8 cellular contexts compared by ENCODE assay signal in genomic region chr1:150621497-150622113, GRCh38. TPM values are rescaled to one million over a fixed set of nuclear protein-coding genes. Genes with fewer than 3 reads are reported as not detected.
DNase-seq lines count a peak whose midpoint lies in the region; ATAC-seq, FAIRE-seq and TF ChIP-seq lines count a peak whose summit lies in the region.
"Had no signal": no experiment of that assay in that cellular context is flagged by ENCODE, and none has a peak within 500 bp of the region (broad histone marks: within the 10 kb centered on the region; RNA-seq: fewer than 3 reads in every experiment).

No MANE protein-coding gene starts in this region.

- H3K9ac ChIP-seq in neural progenitor cell: no peak overlapping the region

- H3K36me3 Mint-ChIP-seq in activated CD8-positive, alpha-beta memory T cell treated with anti-CD3 and anti-CD28 coated beads, Interleukin-2, amount 10 ng/mL, durations not matched to agents 7 days and 5 days: peaks cover 66% of the 10 kb centered on the region
- peaks cover 44% of the 10 kb centered on the region for H3K36me3 Mint-ChIP-seq in neural progenitor cell

- no peak overlapping the region for H3K4me2 ChIP-seq in neural progenitor cell

- H3K4me3 ChIP-seq in GM06990 (replicated peaks; ENCODE audit: low read depth, low read length): no peak overlapping the region; the same call in 1 of the 2 replicates
- H3K4me3 ChIP-seq in neural progenitor cell: no peak overlapping the region

- peak; percentile 50 for ATAC-seq in activated CD8-positive, alpha-beta memory T cell treated with anti-CD3 and anti-CD28 coated beads, Interleukin-2, amount 10 ng/mL, durations not matched to agents 7 days and 5 days
- no peak for ATAC-seq in GM21723 (IDR thresholded peaks at IDR 0.05; ENCODE audit: unreplicated experiment)

- peak; percentile 35 for DNase-seq in GM06990 (ENCODE audit: extremely low read depth, insufficient read length)
- DNase-seq in NCI-H1694 (lab: John Stamatoyannopoulos, UW): peak; percentile 57
- DNase-seq in activated CD8-positive, alpha-beta memory T cell treated with anti-CD3 and anti-CD28 coated beads, Interleukin-2, amount 10 ng/mL, durations not matched to agents 7 days and 5 days: peak; percentile 74
- no peak for DNase-seq in epithelial cell of prostate (ENCODE audit: low read depth, low spot score)
- peak; percentile 63 for DNase-seq in neural progenitor cell (ENCODE audit: low spot score)
- DNase-seq in urothelium cell line (ENCODE audit: low spot score): peak; percentile 23

- H4K20me1 ChIP-seq in neural progenitor cell (ENCODE audit: low read depth): peaks cover 4% of the 10 kb centered on the region

- H3K4me1 ChIP-seq in neural progenitor cell: no peaks in the 10 kb centered on the region

- peak overlapping the region; percentile 52 for H3K27ac Mint-ChIP-seq in activated CD8-positive, alpha-beta memory T cell treated with anti-CD3 and anti-CD28 coated beads, Interleukin-2, amount 10 ng/mL, durations not matched to agents 7 days and 5 days
- H3K27ac Mint-ChIP-seq in neural progenitor cell: no peak overlapping the region

- no peaks in the 10 kb centered on the region for H3K9me3 Mint-ChIP-seq in activated CD8-positive, alpha-beta memory T cell treated with anti-CD3 and anti-CD28 coated beads, Interleukin-2, amount 10 ng/mL, durations not matched to agents 7 days and 5 days (ENCODE audit: low read depth)
- no peaks in the 10 kb centered on the region for H3K9me3 Mint-ChIP-seq in neural progenitor cell

- peaks cover 7% of the 10 kb centered on the region for H3K79me2 ChIP-seq in neural progenitor cell (ENCODE audit: low read depth)

- H3K27ac ChIP-seq in epithelial cell of prostate (peak overlapping the region; percentile 91), neural progenitor cell (peak overlapping the region; percentile 61)

- H3K36me3 ChIP-seq in GM06990 (ENCODE audit: control insufficient read depth, insufficient read depth, low read length): peaks cover 32% of the 10 kb centered on the region
- peaks cover under 1% of the 10 kb centered on the region for H3K36me3 ChIP-seq in neural progenitor cell

- H3K27me3 ChIP-seq in GM06990 (replicated peaks; ENCODE audit: control insufficient read depth, insufficient read depth, low read length) (no peaks in the 10 kb centered on the region), neural progenitor cell (no peaks in the 10 kb centered on the region)

- H3K4me1 Mint-ChIP-seq in activated CD8-positive, alpha-beta memory T cell treated with anti-CD3 and anti-CD28 coated beads, Interleukin-2, amount 10 ng/mL, durations not matched to agents 7 days and 5 days: peaks cover 74% of the 10 kb centered on the region
- H3K4me1 Mint-ChIP-seq in neural progenitor cell: no peaks in the 10 kb centered on the region

- H3F3A ChIP-seq in neural progenitor cell (ENCODE audit: low read depth): peaks cover 33% of the 10 kb centered on the region

- TF ChIP-seq CTCF in GM06990 (IDR thresholded peaks at IDR 0.05; ENCODE audit: insufficient read depth, low read length, poor library complexity, severe bottlenecking) (peak; percentile 73), neural progenitor cell (IDR thresholded peaks at IDR 0.05) (peak; percentile 82)

- no peak for FAIRE-seq in urothelium cell line (lab: Jason Lieb, UNC)
- FAIRE-seq: endometrium had no signal

- no peaks in the 10 kb centered on the region for H3K9me3 ChIP-seq in neural progenitor cell (ENCODE audit: low read depth)

- CTCF ChIA-PET in activated CD8-positive, alpha-beta memory T cell treated with anti-CD3 and anti-CD28 coated beads, Interleukin-2, amount 10 ng/mL, durations not matched to agents 7 days and 5 days (lab: Charles Lee): interaction anchor here (0.7 to 19.0 kb wide), 11 partner anchors 7 to 366 kb away, joined by 3 to 297 read pairs (median 7); partner anchors contain the start of genes ADAMTSL4, ENSA, GOLPH3L and MCL1

- no peak overlapping the region for H2AFZ ChIP-seq in neural progenitor cell (replicated peaks)

- no peak overlapping the region for H3K4me3 Mint-ChIP-seq in activated CD8-positive, alpha-beta memory T cell treated with anti-CD3 and anti-CD28 coated beads, Interleukin-2, amount 10 ng/mL, durations not matched to agents 7 days and 5 days
- no peak overlapping the region for H3K4me3 Mint-ChIP-seq in neural progenitor cell

- no peaks in the 10 kb centered on the region for H3K27me3 Mint-ChIP-seq in activated CD8-positive, alpha-beta memory T cell treated with anti-CD3 and anti-CD28 coated beads, Interleukin-2, amount 10 ng/mL, durations not matched to agents 7 days and 5 days
- H3K27me3 Mint-ChIP-seq in neural progenitor cell (ENCODE audit: insufficient read depth, low read depth): peaks cover 2% of the 10 kb centered on the region

RNA-seq across cellular contexts. Expression of gene ENSA, which starts 7.8 kb away (rescaled TPM):
- 100 to 1,000 TPM; 202 to 252 TPM for total RNA-seq in activated CD8-positive, alpha-beta memory T cell treated with anti-CD3 and anti-CD28 coated beads, Interleukin-2, amount 10 ng/mL, durations not matched to agents 7 days and 5 days
- 133 and 201 TPM in 2 replicates for total RNA-seq in neural progenitor cell (ENCODE audit: low replicate concordance)

RNA-seq across cellular contexts. Expression of gene MCL1, which starts 42.2 kb away (rescaled TPM):
- total RNA-seq in activated CD8-positive, alpha-beta memory T cell treated with anti-CD3 and anti-CD28 coated beads, Interleukin-2, amount 10 ng/mL, durations not matched to agents 7 days and 5 days: 100 to 1,000 TPM; 373 to 408 TPM
- 202 and 232 TPM in 2 replicates for total RNA-seq in neural progenitor cell (ENCODE audit: low replicate concordance)
